Comparison of ENCODE assay signal across 25 cellular contexts in the genomic region with DNA sequence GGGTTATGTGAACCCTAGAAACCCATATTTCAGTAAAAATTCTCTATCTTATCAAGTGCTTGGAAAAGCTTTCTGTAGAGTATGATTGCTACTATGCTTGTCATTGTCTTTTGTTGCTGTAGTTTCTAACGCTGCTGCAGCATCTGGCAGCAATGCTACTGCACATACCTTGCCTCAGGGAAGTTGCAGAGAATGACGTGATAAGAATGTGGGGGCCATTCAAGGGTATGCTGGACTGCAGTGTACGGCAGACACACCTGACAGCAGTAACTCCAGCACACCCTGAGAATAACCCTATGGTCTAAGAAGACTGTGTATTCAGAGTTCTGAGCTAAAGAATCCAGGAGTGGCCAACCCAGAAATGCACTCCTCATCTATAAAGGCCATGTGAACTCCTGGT. TPM values are rescaled to one million over a fixed set of nuclear protein-coding genes. Genes with fewer than 3 reads are reported as not detected.
"Had no signal": no experiment of that assay in that cellular context is flagged by ENCODE, and none has a peak within 500 bp of the region (broad histone marks: within the 10 kb centered on the region; RNA-seq: fewer than 3 reads in every experiment).

No MANE protein-coding gene starts in this region.

- H3K27me3 ChIP-seq: esophagus squamous epithelium, foreskin keratinocyte, sigmoid colon, upper lobe of left lung, uterus had no signal

- FAIRE-seq: keratinocyte had no signal

- H3K79me2 ChIP-seq: parathyroid adenoma had no signal

- H3K9me3 ChIP-seq: esophagus squamous epithelium, left ventricle myocardium inferior, prostate gland, sigmoid colon, thoracic aorta, upper lobe of left lung, uterus had no signal

- H2AFZ ChIP-seq: parathyroid adenoma had no signal

- H3K4me1 ChIP-seq: esophagus squamous epithelium, foreskin keratinocyte, parathyroid adenoma, prostate gland, sigmoid colon, upper lobe of left lung, uterus had no signal

- DNase-seq: effector memory CD8-positive, alpha-beta T cell; esophagus squamous epithelium; head of caudate nucleus; hippocampal formation; left ventricle myocardium inferior; mesenchymal stem cell; naive thymus-derived CD4-positive, alpha-beta T cell; nephron progenitor cell; retina; sigmoid colon; stimulated activated CD4-positive, alpha-beta T cell treated with anti-CD3 and anti-CD28 coated beads, Interleukin-2, amount 100 ng/mL, for 24 hours; stimulated activated CD4-positive, alpha-beta T cell treated with anti-CD3 and anti-CD28 coated beads, Interleukin-4, amount 100 ng/mL, for 4 hours; stimulated activated naive B cell treated with anti-CD40 and anti-IgM and Interleukin-4, amounts not matched to agents 10 μg/mL and 1 μg/mL and 100 μg/mL, for 72 hours; stimulated activated naive CD8-positive, alpha-beta T cell treated with anti-CD3 and anti-CD28 coated beads, Interleukin-15, amount 100 ng/mL, for 72 hours; upper lobe of left lung; uterus had no signal

- H3K36me3 ChIP-seq: uterus had no signal

- H3K4me3 ChIP-seq: esophagus squamous epithelium, left ventricle myocardium inferior, lung, prostate gland, sigmoid colon, skin epidermis, thoracic aorta, upper lobe of left lung, uterus had no signal

- H3K9ac ChIP-seq: parathyroid adenoma had no signal

- H3K27ac ChIP-seq: esophagus squamous epithelium, foreskin keratinocyte, left ventricle myocardium inferior, parathyroid adenoma, prostate gland, sigmoid colon, skin epidermis, thoracic aorta, upper lobe of left lung, uterus had no signal

- ATAC-seq: effector memory CD8-positive, alpha-beta T cell; foreskin keratinocyte; naive thymus-derived CD4-positive, alpha-beta T cell; stimulated activated naive B cell treated with anti-CD40 and anti-IgM and Interleukin-4, amounts not matched to agents 10 μg/mL and 1 μg/mL and 100 μg/mL, for 72 hours had no signal

RNA-seq across cellular contexts. Expression of gene OR2AE1, which starts 22.0 kb away (rescaled TPM):
- total RNA-seq: epithelial cell of proximal tubule, foreskin keratinocyte, left ventricle myocardium inferior, mononuclear cell, prostate gland, sigmoid colon, uterus had no signal
- polyA plus RNA-seq: foreskin keratinocyte; keratinocyte; naive thymus-derived CD4-positive, alpha-beta T cell had no signal

RNA-seq across cellular contexts. Expression of gene GJC3, which starts 30.6 kb away (rescaled TPM):
- total RNA-seq: epithelial cell of proximal tubule, foreskin keratinocyte had no signal
- polyA plus RNA-seq: keratinocyte had no signal
